ENCODE assay signal across 7 cellular contexts in genomic region chr17:30950669-30951399, GRCh38. TPM values are rescaled to one million over a fixed set of nuclear protein-coding genes. Genes with fewer than 3 reads are reported as not detected.
A peak's percentile ranks its signal among the peaks of the same experiment; 100 is the strongest.
DNase-seq lines count a peak whose midpoint lies in the region; ATAC-seq and TF ChIP-seq lines count a peak whose summit lies in the region.

No MANE protein-coding gene starts in this region.

- peak in 1 of 4 donors; percentile 45 for TF ChIP-seq POLR2A in upper lobe of left lung (IDR thresholded peaks at IDR 0.05)

- WGBS in upper lobe of left lung, 2 donors: 60 to 63% methylated on average over 7 to 9 of the region's 9 CpGs

- TF ChIP-seq CTCF in KMS-11 (conservative IDR thresholded peaks at IDR 0.05; ENCODE audit: low read depth, low read length) (no peak), upper lobe of left lung (IDR thresholded peaks at IDR 0.05) (no peak)

- H3K36me3 ChIP-seq in KMS-11 (ENCODE audit: insufficient read depth): no peaks in the 10 kb centered on the region
- H3K36me3 ChIP-seq in upper lobe of left lung: no peaks in the 10 kb centered on the region

- H3K27ac ChIP-seq in KMS-11 (peak overlapping the region; percentile 46), upper lobe of left lung (peak overlapping the region in 3 of 4 donors; percentile 30 to 66 (median 56))

- DNase-seq in T1000 (lab: John Stamatoyannopoulos, UW) (peak; percentile 7), iris pigment epithelial cell (ENCODE audit: low read depth) (peak; percentile 91), upper lobe of left lung (peak in 1 of 2 donors; percentile 74)

- TF ChIP-seq EP300 in upper lobe of left lung (IDR thresholded peaks at IDR 0.05): no peak

- no peaks in the 10 kb centered on the region for H4K20me1 ChIP-seq in KMS-11 (ENCODE audit: insufficient read depth)

- no peaks in the 10 kb centered on the region for H3K79me2 ChIP-seq in KMS-11 (ENCODE audit: insufficient read depth, low read depth)

- H3K4me1 ChIP-seq in KMS-11 (ENCODE audit: low read depth, poor library complexity, severe bottlenecking) (peaks cover 26% of the 10 kb centered on the region), upper lobe of left lung (peaks cover 12 to 26% (median 19%) of the 10 kb centered on the region in 4 donors)

- H3K9ac ChIP-seq in KMS-11: 0 out of 2 replicates have a peak overlapping the region, but pooled peaks have one; percentile 10

- no peaks in the 10 kb centered on the region for H3K27me3 ChIP-seq in KMS-11 (ENCODE audit: insufficient read depth, low read depth)
- H3K27me3 ChIP-seq in upper lobe of left lung: no peaks in the 10 kb centered on the region

- peak overlapping the region; percentile 41; the same call in 1 of the 2 replicates for H3K4me2 ChIP-seq in KMS-11

- H2AFZ ChIP-seq in KMS-11 (ENCODE audit: low read depth): peak overlapping the region; percentile 38; the same call in 1 of the 2 replicates

- H3K4me3 ChIP-seq in KMS-11 (IDR thresholded peaks at IDR 0.05; ENCODE audit: insufficient read depth, low read depth, low read length): no peak overlapping the region
- no peak overlapping the region for H3K4me3 ChIP-seq in upper lobe of left lung

- H3K9me3 ChIP-seq in upper lobe of left lung: no peaks in the 10 kb centered on the region

- ATAC-seq in upper lobe of left lung (ENCODE audit: low FRiP score in 2 of 2): peak; percentile 49 to 82
- ATAC-seq in HG03108 (IDR thresholded peaks at IDR 0.05; ENCODE audit: unreplicated experiment): no peak
- no peak for ATAC-seq in GM21528 (IDR thresholded peaks at IDR 0.05; ENCODE audit: low FRiP score, unreplicated experiment)
- no peak for ATAC-seq in HG02885 (IDR thresholded peaks at IDR 0.05; ENCODE audit: poor library complexity, unreplicated experiment)

RNA-seq across cellular contexts. Expression of gene RNF135, which starts 20.0 kb away (rescaled TPM):
- 10 to 100 TPM; 24.9 to 70.2 (median 32.5) TPM for total RNA-seq in upper lobe of left lung

RNA-seq across cellular contexts. Expression of gene ADAP2, which starts 29.1 kb away (rescaled TPM):
- 10 to 100 TPM; 15.8 to 54.5 (median 25.2) TPM for total RNA-seq in upper lobe of left lung

RNA-seq across cellular contexts. Expression of gene TEFM, which starts 44.8 kb away (rescaled TPM):
- 10 to 100 TPM in 3 of 6 donors, 1 to 10 TPM in 3; 3.4 to 77.5 (median 9.2) TPM for total RNA-seq in upper lobe of left lung

Comparison
In these comparisons a context has a peak if more than half of its experiments do, and no peak if none do; other contexts are left out.
1. ATAC-seq: peak in upper lobe of left lung (2 of 2); none in HG03108 (single experiment), GM21528 (single experiment) and HG02885 (single experiment).